Comparison of ENCODE assay signal across 22 cellular contexts in the genomic region with DNA sequence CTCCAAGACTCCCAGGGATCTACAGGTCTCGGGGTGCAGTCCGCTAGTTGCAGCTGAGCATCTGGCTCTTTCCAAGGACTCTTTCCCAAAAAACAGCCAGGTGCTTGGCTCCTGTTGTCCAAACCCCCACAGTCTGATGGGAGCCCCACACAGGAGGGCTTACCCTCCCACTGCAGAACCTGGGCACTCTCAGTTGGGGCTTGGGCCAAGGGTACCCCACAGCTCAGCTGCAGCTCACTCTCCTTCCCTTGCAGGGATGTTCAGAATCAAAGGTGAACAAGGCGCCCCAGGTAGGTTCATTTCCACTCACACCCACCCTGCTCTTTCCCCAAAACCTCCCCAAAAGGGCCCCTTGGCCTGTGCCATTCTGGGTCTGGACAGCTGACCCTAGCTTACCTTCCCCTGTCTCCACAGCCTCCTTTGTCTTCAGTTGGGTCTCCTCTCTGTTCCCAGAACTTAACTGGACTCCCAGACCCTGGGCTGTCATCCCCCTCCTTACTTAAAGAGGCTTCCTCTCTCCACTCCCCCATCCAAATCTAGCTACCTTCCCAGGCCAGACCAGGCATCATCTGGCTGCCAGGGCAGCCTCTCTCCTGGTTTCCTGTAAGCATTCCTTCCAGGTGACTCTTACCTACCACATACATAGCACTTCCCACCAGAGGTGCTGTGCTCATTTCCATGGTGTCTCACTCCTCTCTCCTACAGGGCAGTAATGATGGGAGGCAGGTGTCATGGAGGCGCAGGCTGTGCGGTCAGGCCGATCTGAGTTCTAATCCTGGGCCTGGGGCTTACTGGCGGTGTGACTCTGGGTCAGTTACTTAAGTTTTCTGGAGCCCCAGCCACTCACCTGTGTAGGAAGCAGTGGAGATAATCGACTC. TPM values are rescaled to one million over a fixed set of nuclear protein-coding genes. Genes with fewer than 3 reads are reported as not detected.
DNase-seq lines count a peak whose midpoint lies in the region; ATAC-seq and TF ChIP-seq lines count a peak whose summit lies in the region.
"Had no signal": no experiment of that assay in that cellular context is flagged by ENCODE, and none has a peak within 500 bp of the region (broad histone marks: within the 10 kb centered on the region; RNA-seq: fewer than 3 reads in every experiment).

No MANE protein-coding gene starts in this region.

- no peak for TF ChIP-seq POLR2A in upper lobe of left lung (IDR thresholded peaks at IDR 0.05)

- H3K27ac Mint-ChIP-seq in GM23338 = no peak overlapping the region
- H3K27ac Mint-ChIP-seq: nephron; T-helper 1 cell treated with Interleukin-12 subunit alpha and Interleukin-12 subunit beta and Interleukin-4 antibody, amounts not matched to agents 30 μg/mL and 1 μg/mL, for 36 hours had no signal

- intact Hi-C loops in tibial artery (cut with DNase I; ENCODE audit: low total_unique reads) = no loop called here

- DNase-seq in GM23338 (ENCODE audit: low spot score) (no peak), SW480 (ENCODE audit: low spot score) (peak; percentile 58), iPS-NIHi7 (ENCODE audit: extremely low spot score) (peak; percentile 52), upper lobe of left lung (no peak), tibial artery (no peak), NCI-H2171 treated with DMSO at 0.1 percent for 48 hours (lab: John Stamatoyannopoulos, UW) (no peak)
- DNase-seq: activated CD8-positive, alpha-beta memory T cell treated with anti-CD3 and anti-CD28 coated beads, Interleukin-2, amount 50 U/mL, for 4 hours; activated effector memory CD4-positive, alpha-beta T cell treated with Interleukin-2 at 50 U/mL for 16 hours; DMS79 treated with DMSO at 0.1 percent for 48 hours; dorsolateral prefrontal cortex; erythroblast; left colon; NCI-H146; NCI-H748 treated with DMSO at 0.1 percent for 48 hours; OCI-M1; substantia nigra had no signal

- peaks cover 10% of the 10 kb centered on the region; the same call in 2 of the 3 replicates for H3K4me1 Mint-ChIP-seq in GM23338
- H3K4me1 Mint-ChIP-seq: nephron had no signal

- H3K4me3 Mint-ChIP-seq in GM23338 = no peak overlapping the region
- H3K4me3 Mint-ChIP-seq: nephron; T-helper 1 cell treated with Interleukin-12 subunit alpha and Interleukin-12 subunit beta and Interleukin-4 antibody, amounts not matched to agents 30 μg/mL and 1 μg/mL, for 36 hours had no signal

- H3K27ac ChIP-seq in GM23338 (ENCODE audit: low read depth) = no peak overlapping the region
- peak overlapping the region in 3 of 4 donors; percentile 30 to 73 (median 72) for H3K27ac ChIP-seq in upper lobe of left lung
- no peak overlapping the region for H3K27ac ChIP-seq in tibial artery
- H3K27ac ChIP-seq: cardiac muscle cell, dorsolateral prefrontal cortex, gastrocnemius medialis, sigmoid colon had no signal

- no peak overlapping the region for H2AFZ ChIP-seq in GM23338

- H3K4me1 ChIP-seq in GM23338 (ENCODE audit: insufficient read depth) (no peaks in the 10 kb centered on the region), upper lobe of left lung (peaks cover 0 to 4% (median 0%) of the 10 kb centered on the region in 4 donors), tibial artery (no peaks in the 10 kb centered on the region)
- H3K4me1 ChIP-seq: gastrocnemius medialis, sigmoid colon had no signal

- H3K79me2 ChIP-seq in GM23338 (replicated peaks; ENCODE audit: insufficient read depth) = no peaks in the 10 kb centered on the region

- H3K36me3 Mint-ChIP-seq in GM23338 (ENCODE audit: low read depth) = no peaks in the 10 kb centered on the region

- H3K4me3 ChIP-seq in GM23338 (no peak overlapping the region), upper lobe of left lung (no peak overlapping the region), tibial artery (no peak overlapping the region)
- H3K4me3 ChIP-seq: cardiac muscle cell, dorsolateral prefrontal cortex, gastrocnemius medialis, sigmoid colon had no signal

- ATAC-seq in GM23338 (peak; percentile 33; the same call in 2 of the 3 replicates), upper lobe of left lung (ENCODE audit: low FRiP score in 2 of 2) (no peak), HG03108 (IDR thresholded peaks at IDR 0.05; ENCODE audit: unreplicated experiment) (no peak)
- ATAC-seq: left colon had no signal

- no peak for TF ChIP-seq CTCF in GM23338 (conservative IDR thresholded peaks at IDR 0.05; ENCODE audit: low read depth in 2 of 2)
- no peak for TF ChIP-seq CTCF in upper lobe of left lung (IDR thresholded peaks at IDR 0.05)
- no peak for TF ChIP-seq CTCF in tibial artery (IDR thresholded peaks at IDR 0.05)

- H3K9me3 Mint-ChIP-seq in GM23338 = no peaks in the 10 kb centered on the region
- H3K9me3 Mint-ChIP-seq: nephron; T-helper 1 cell treated with Interleukin-12 subunit alpha and Interleukin-12 subunit beta and Interleukin-4 antibody, amounts not matched to agents 30 μg/mL and 1 μg/mL, for 36 hours had no signal

- 85 to 88% methylated on average over 8 of the region's 8 CpGs for WGBS in upper lobe of left lung, 2 donors

- no peaks in the 10 kb centered on the region for H4K20me1 ChIP-seq in GM23338 (replicated peaks; ENCODE audit: insufficient read depth)

- peaks cover 6% of the 10 kb centered on the region for H3K27me3 Mint-ChIP-seq in GM23338 (ENCODE audit: insufficient read depth, low read depth, poor library complexity)

- H3K27me3 ChIP-seq in GM23338 (ENCODE audit: insufficient read depth) (peaks cover 12% of the 10 kb centered on the region; the same call in 1 of the 2 replicates), upper lobe of left lung (no peaks in the 10 kb centered on the region), tibial artery (peaks cover 0 to 14% of the 10 kb centered on the region in 2 donors)
- H3K27me3 ChIP-seq: gastrocnemius medialis had no signal

- no peaks in the 10 kb centered on the region for H3K36me3 ChIP-seq in GM23338 (ENCODE audit: insufficient read depth)
- H3K36me3 ChIP-seq in upper lobe of left lung = no peaks in the 10 kb centered on the region
- H3K36me3 ChIP-seq in tibial artery = no peaks in the 10 kb centered on the region
- H3K36me3 ChIP-seq: cardiac muscle cell, gastrocnemius medialis, sigmoid colon had no signal

- no peaks in the 10 kb centered on the region for H3F3A ChIP-seq in GM23338 (replicated peaks; ENCODE audit: low read depth)

- no peaks in the 10 kb centered on the region for H3K9me2 ChIP-seq in GM23338 (ENCODE audit: insufficient read depth)

- no peak overlapping the region for H3K4me2 ChIP-seq in GM23338

- TF ChIP-seq EP300 in upper lobe of left lung (IDR thresholded peaks at IDR 0.05) = no peak

- H3K9me3 ChIP-seq in upper lobe of left lung (peaks cover 0 to 2% (median 0%) of the 10 kb centered on the region in 4 donors), tibial artery (peaks cover 0 to 2% (median 0%) of the 10 kb centered on the region in 3 donors)
- H3K9me3 ChIP-seq: gastrocnemius medialis, sigmoid colon had no signal

RNA-seq across cellular contexts. Expression of gene MARCO, which starts 29.5 kb away (rescaled TPM):
- total RNA-seq in GM23338 (2014; rRNA removed; shearing (Covaris generic)) = not detected in 2 replicates
- polyA plus RNA-seq in GM23338 (2016; fragmentation: Nextera tagmentation; extraction: Ambion mirVana) = not detected in 2 replicates
- 100 to 1,000 TPM; 148 to 499 (median 316) TPM for total RNA-seq in upper lobe of left lung
- total RNA-seq: cardiac muscle cell had no signal
- polyA plus RNA-seq: cardiac muscle cell had no signal

Comparison
In these comparisons a context has a peak if more than half of its experiments do, and no peak if none do; other contexts are left out.
1. DNase-seq: peak in SW480 (single experiment) and iPS-NIHi7 (single experiment); none in GM23338 (single experiment), upper lobe of left lung (0 of 2), tibial artery (0 of 2) and NCI-H2171 treated with DMSO at 0.1 percent for 48 hours (single experiment).
2. H3K27ac ChIP-seq: peak in upper lobe of left lung (3 of 4); none in GM23338 (single experiment) and tibial artery (0 of 2).
3. RNA of gene MARCO, which starts 29.5 kb away (total RNA-seq): 148 to 499 TPM in upper lobe of left lung; not detected in GM23338; every median in the first group is over 100 times any median in the second.